Comparison of ENCODE assay signal across 23 cellular contexts in genomic region chr10:123395906-123396305, GRCh38.
"Had no signal": no experiment of that assay in that cellular context is flagged by ENCODE, and none has a peak within 500 bp of the region (broad histone marks: within the 10 kb centered on the region; RNA-seq: fewer than 3 reads in every experiment).

No MANE protein-coding gene starts in this region.

- H3K27me3 ChIP-seq: gastrocnemius medialis, left lung, neural progenitor cell, sigmoid colon, stomach, thyroid gland, vagina had no signal

- H2AFZ ChIP-seq: neural progenitor cell, parathyroid adenoma had no signal

- H3K4me2 ChIP-seq: neural progenitor cell had no signal

- H3K79me2 ChIP-seq: parathyroid adenoma had no signal

- FAIRE-seq: keratinocyte had no signal

- DNase-seq: dorsolateral prefrontal cortex; effector CD4-positive, alpha-beta T cell; foreskin fibroblast; gastrocnemius medialis; head of caudate nucleus; left lung; mesenchymal stem cell; naive thymus-derived CD4-positive, alpha-beta T cell; right cardiac atrium; sigmoid colon; stimulated activated CD4-positive, alpha-beta T cell treated with anti-CD3 and anti-CD28 coated beads, Interleukin-2, amount 100 ng/mL, for 24 hours; stimulated activated CD4-positive, alpha-beta T cell treated with anti-CD3 and anti-CD28 coated beads, Interleukin-4, amount 100 ng/mL, for 24 hours; stimulated activated naive CD4-positive, alpha-beta T cell treated with Interleukin-2 at 50 U/mL for 16 hours; stomach; thyroid gland; trophoblast cell had no signal

- H3K9ac ChIP-seq: neural progenitor cell, parathyroid adenoma had no signal

- H3K36me3 ChIP-seq: gastrocnemius medialis, left lung, neural progenitor cell, sigmoid colon, stomach, thyroid gland, vagina had no signal

- H3K4me1 ChIP-seq: gastrocnemius medialis, left lung, parathyroid adenoma, sigmoid colon, stomach, vagina had no signal

- H3K4me3 ChIP-seq: dorsolateral prefrontal cortex, gastrocnemius medialis, left lung, neural progenitor cell, sigmoid colon, stomach, thyroid gland, vagina had no signal

- H3K9me3 ChIP-seq: gastrocnemius medialis, sigmoid colon, thyroid gland, vagina had no signal

- H3K27ac ChIP-seq: dorsolateral prefrontal cortex, epithelial cell of prostate, gastrocnemius medialis, left lung, neural progenitor cell, parathyroid adenoma, sigmoid colon, stomach, thyroid gland, vagina had no signal

- ATAC-seq: esophagus mucosa; gastrocnemius medialis; left lung; naive thymus-derived CD4-positive, alpha-beta T cell; right cardiac atrium; stimulated activated effector memory CD8-positive, alpha-beta T cell treated with anti-CD3 and anti-CD28 coated beads, Interleukin-12 subunit alpha, Interleukin-12 subunit beta, amount 100 ng/mL, for 72 hours had no signal
